ENCODE assay signal across 25 cellular contexts in the genomic region with DNA sequence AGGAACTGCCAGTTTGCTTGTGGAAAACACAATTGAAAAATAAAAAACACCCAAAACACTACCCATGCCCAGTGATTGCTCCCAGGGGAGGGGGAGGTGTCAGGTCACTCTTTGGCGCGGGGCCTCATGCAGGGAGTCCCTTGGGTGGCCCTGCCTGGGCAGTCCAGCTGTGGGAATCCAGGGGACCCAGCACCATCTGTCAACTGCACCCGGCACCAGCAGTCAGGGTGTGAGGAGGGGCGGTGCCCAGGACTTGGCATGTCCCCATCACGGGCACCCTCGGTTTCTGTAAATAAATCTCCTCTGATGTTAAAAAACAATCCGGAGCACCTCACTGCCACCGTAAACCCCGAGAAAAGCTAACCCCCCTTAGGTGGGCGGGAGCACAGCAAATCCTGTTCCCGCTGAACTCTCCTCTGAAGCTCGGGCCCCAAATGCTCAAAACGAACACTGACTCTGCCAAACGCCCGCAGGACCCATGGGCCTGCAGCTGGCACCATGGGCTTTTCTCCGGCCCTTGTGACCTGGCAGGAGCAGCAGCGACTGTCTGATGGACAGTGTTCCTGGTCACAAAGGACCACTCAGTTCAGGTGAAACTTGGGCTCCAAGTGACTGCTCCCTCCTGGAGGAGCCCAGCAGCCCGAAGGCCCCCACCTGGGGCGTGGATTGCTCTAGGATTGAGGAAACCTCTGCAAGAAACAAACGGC. TPM values are rescaled to one million over a fixed set of nuclear protein-coding genes. Genes with fewer than 3 reads are reported as not detected.
DNase-seq lines count a peak whose midpoint lies in the region; ATAC-seq, FAIRE-seq and TF ChIP-seq lines count a peak whose summit lies in the region.
"Had no signal": no experiment of that assay in that cellular context is flagged by ENCODE, and none has a peak within 500 bp of the region (broad histone marks: within the 10 kb centered on the region; RNA-seq: fewer than 3 reads in every experiment).

No MANE protein-coding gene starts in this region.

- CTCF ChIA-PET in A549 (lab: Yijun Ruan, JAX) = no interaction called here

- peak overlapping the region; percentile 12 for H2AK5ac ChIP-seq in neuronal stem cell (ENCODE audit: low read depth, low read length)

- H3K9ac ChIP-seq in kidney (ENCODE audit: low read length in 2 of 2) = no peak overlapping the region
- H3K9ac ChIP-seq in neuronal stem cell (ENCODE audit: low read depth, low read length, poor library complexity) = no peak overlapping the region
- H3K9ac ChIP-seq: GM23248 had no signal

- no peak overlapping the region for H3K14ac ChIP-seq in neuronal stem cell (ENCODE audit: low read length)

- peak in 1 of 2 experiments; percentile 15; a peak in 2 of 6 replicates for ATAC-seq in A549

- no peak for TF ChIP-seq RAD21 in A549 (conservative IDR thresholded peaks at IDR 0.05 in 1 of 2, IDR thresholded peaks at IDR 0.05 in 1 of 2)

- H3K9me3 ChIP-seq in A549 (no peaks in the 10 kb centered on the region), kidney (ENCODE audit: control insufficient read depth in 1 of 2, low read length in 2 of 2) (no peaks in the 10 kb centered on the region), neuronal stem cell (replicated peaks in 1 of 2; ENCODE audit: control insufficient read depth in 2 of 2, insufficient read depth in 1 of 2, low read depth in 1 of 2, low read length in 2 of 2) (peaks cover 0 to 9% of the 10 kb centered on the region in 2 donors), WERI-Rb-1 (ENCODE audit: severe bottlenecking) (no peaks in the 10 kb centered on the region)
- H3K9me3 ChIP-seq: BE2C, Caco-2 had no signal

- H3K36me3 ChIP-seq in H7 (replicated peaks; ENCODE audit: control insufficient read depth, insufficient read depth, low read length) = no peaks in the 10 kb centered on the region
- no peaks in the 10 kb centered on the region for H3K36me3 ChIP-seq in kidney (ENCODE audit: control insufficient read depth in 1 of 2, insufficient read depth in 2 of 2, low read length in 2 of 2)
- H3K36me3 ChIP-seq in neuronal stem cell (replicated peaks in 1 of 2; ENCODE audit: control insufficient read depth in 2 of 2, insufficient read depth in 2 of 2, low read length in 2 of 2) = no peaks in the 10 kb centered on the region
- H3K36me3 ChIP-seq in WERI-Rb-1 = no peaks in the 10 kb centered on the region
- H3K36me3 ChIP-seq: BE2C had no signal

- TF ChIP-seq POLR2A in A549 (IDR thresholded peaks at IDR 0.05; ENCODE audit: low read length) = no peak

- H3K23ac ChIP-seq in neuronal stem cell (ENCODE audit: low read depth, low read length, poor library complexity) = no peak overlapping the region

- DNase-seq in A549 (ENCODE audit: low read depth in 1 of 2, low spot score in 1 of 2) (no peak), H7 (peak; percentile 45), kidney (peak; percentile 54), neuronal stem cell (ENCODE audit: low spot score) (no peak), HK-2 (ENCODE audit: unreplicated experiment) (no peak), mesenteric fat pad (ENCODE audit: low spot score) (no peak), WERI-Rb-1 (no peak), coronary artery (ENCODE audit: low spot score) (no peak)
- DNase-seq: ACHN; BE2C; C1 segment of cervical spinal cord; Caco-2; CD4-positive, alpha-beta T cell; DMS153; DMS79; GDM1; GM23248; HCEC 1CT; IMR-90 had no signal

- POLR2A ChIA-PET in A549 (lab: Yijun Ruan, JAX) = no interaction called here

- H3K4me2 ChIP-seq in A549 (no peak overlapping the region), neuronal stem cell (ENCODE audit: insufficient read depth, low read length, poor library complexity, severe bottlenecking) (no peak overlapping the region)

- no peak overlapping the region for H3K18ac ChIP-seq in neuronal stem cell (ENCODE audit: low read length)

- H3K79me1 ChIP-seq in neuronal stem cell (ENCODE audit: low read depth, low read length) = no peaks in the 10 kb centered on the region

- H2BK120ac ChIP-seq in neuronal stem cell (ENCODE audit: low read depth, low read length) = no peak overlapping the region

- H3K4ac ChIP-seq in neuronal stem cell (ENCODE audit: low read length) = no peak overlapping the region

- H3K27me3 ChIP-seq in H7 (ENCODE audit: control insufficient read depth, insufficient read depth, low read length) = peaks cover 9% of the 10 kb centered on the region
- peaks cover 0 to 72% (median 5%) of the 10 kb centered on the region in 3 experiments for H3K27me3 ChIP-seq in neuronal stem cell (ENCODE audit: control insufficient read depth in 3 of 3, insufficient read depth in 3 of 3, low read depth in 1 of 3, low read length in 3 of 3)
- H3K27me3 ChIP-seq in WERI-Rb-1 (ENCODE audit: insufficient read depth, low read depth, severe bottlenecking) = peaks cover 98% of the 10 kb centered on the region

- H3K4me1 ChIP-seq in A549 (no peaks in the 10 kb centered on the region), kidney (ENCODE audit: control insufficient read depth in 1 of 2, insufficient read depth in 1 of 2, low read depth in 1 of 2, low read length in 2 of 2) (no peaks in the 10 kb centered on the region), neuronal stem cell (ENCODE audit: control insufficient read depth in 2 of 2, insufficient read depth in 1 of 2, low read depth in 1 of 2, low read length in 2 of 2) (no peaks in the 10 kb centered on the region)
- H3K4me1 ChIP-seq: BE2C, Caco-2 had no signal

- TF ChIP-seq EP300 in A549 (IDR thresholded peaks at IDR 0.05) = no peak

- TF ChIP-seq CTCF in A549 (IDR thresholded peaks at IDR 0.05) (no peak), kidney (IDR thresholded peaks at IDR 0.05; ENCODE audit: borderline replicate concordance, extremely low read depth, insufficient read depth) (no peak), WERI-Rb-1 (IDR thresholded peaks at IDR 0.05; ENCODE audit: low read depth, low read length) (no peak), coronary artery (IDR thresholded peaks at IDR 0.05) (no peak)

- H4K8ac ChIP-seq in neuronal stem cell (ENCODE audit: low read depth, low read length) = no peak overlapping the region

- H2BK5ac ChIP-seq in neuronal stem cell (ENCODE audit: low read length) = no peak overlapping the region

- no peak overlapping the region for H2BK15ac ChIP-seq in neuronal stem cell (ENCODE audit: low read length)

- H4K91ac ChIP-seq in neuronal stem cell (ENCODE audit: low read depth, low read length, poor library complexity) = no peak overlapping the region

- intact Hi-C loops in kidney (cut with DNase I) = no loop called here

- H3K27ac ChIP-seq in A549 = no peak overlapping the region
- H3K27ac ChIP-seq in kidney (ENCODE audit: low read depth in 2 of 2, low read length in 2 of 2) = no peak overlapping the region
- no peak overlapping the region for H3K27ac ChIP-seq in neuronal stem cell (replicated peaks; ENCODE audit: low read length)
- H3K27ac ChIP-seq in WERI-Rb-1 = no peak overlapping the region
- no peak overlapping the region for H3K27ac ChIP-seq in coronary artery
- H3K27ac ChIP-seq: GM23248, HL-60 had no signal

- no peak overlapping the region for H3K4me3 ChIP-seq in A549
- H3K4me3 ChIP-seq in H7 (ENCODE audit: insufficient read depth, low read depth, low read length) = no peak overlapping the region
- no peak overlapping the region for H3K4me3 ChIP-seq in kidney (ENCODE audit: low read length in 2 of 2)
- no peak overlapping the region for H3K4me3 ChIP-seq in neuronal stem cell (ENCODE audit: low read length in 2 of 2)
- H3K4me3 ChIP-seq in WERI-Rb-1 (ENCODE audit: low read depth, low read length) = no peak overlapping the region
- H3K4me3 ChIP-seq in coronary artery = no peak overlapping the region
- H3K4me3 ChIP-seq: GM23248 had no signal

- no peak overlapping the region for H2AFZ ChIP-seq in neuronal stem cell (ENCODE audit: low read length)
- H2AFZ ChIP-seq: GM23248 had no signal

- FAIRE-seq in A549 (lab: Jason Lieb, UNC) (no peak), kidney (lab: Jason Lieb, UNC) (no peak)
- FAIRE-seq: D721Med, GM12892, GM18507 had no signal

- H2BK12ac ChIP-seq in neuronal stem cell (ENCODE audit: low read length) = no peak overlapping the region

- 30% methylated on average over 19 of the region's 20 CpGs for WGBS in A549 (ENCODE audit: missing lambda C conversion rate)
- no CpG with 5 or more reads among the region's 20 CpGs for WGBS in neuronal stem cell (ENCODE audit: extremely low coverage in 2 of 2, insufficient read length in 2 of 2, insufficient replicate concordance in 1 of 2), 2 donors

TF ChIP-seq in A549, 52 proteins besides CTCF, POLR2A, EP300 and RAD21:
- TF ChIP-seq CBX8 (IDR thresholded peaks at IDR 0.05) (0 out of 2 replicates have a peak, but pooled peaks have one; percentile 49), GATA3 (IDR thresholded peaks at IDR 0.05; ENCODE audit: borderline replicate concordance) (no peak), HOXB13 (CRISPR knock-in tag; IDR thresholded peaks at IDR 0.05; ENCODE audit: low read depth) (no peak), HDAC2 (IDR thresholded peaks at IDR 0.05) (no peak), CBX2 (IDR thresholded peaks at IDR 0.05; ENCODE audit: borderline replicate concordance, low read depth) (no peak)
TF ChIP-seq in A549: peak in this region for 1.

RNA-seq across cellular contexts. Expression of gene EN2, which starts 18.5 kb away (rescaled TPM):
- 0.33 and 0.53 TPM in 2 replicates for polyA plus RNA-seq in A549 (2011; rRNA removed)
- 0.61 and 0.76 TPM in 2 replicates for polyA plus RNA-seq in A549 (2012; cell fraction: cytosol; rRNA removed)
- polyA plus RNA-seq in A549 (2012; cell fraction: nucleus; rRNA removed) = 0.44 and 0.52 TPM in 2 replicates
- polyA plus RNA-seq in A549 (2017; fragmentation: RNase III; extraction: RNeasy Plus Mini Kit Qiagen cat#74134 plus additional on column Dnase treatment) = 0.51 to 0.62 TPM (median 0.54 TPM) in 3 replicates
- 0.21 and 0.63 TPM in 2 replicates for polyA minus RNA-seq in A549 (2011; rRNA and poly(A)+ RNA removed)
- 0.04 TPM in 1 of 2 replicates, not detected in the other for total RNA-seq in H7 (2014; rRNA removed; shearing (Covaris generic))
- 0.13 TPM for total RNA-seq in kidney
- polyA plus RNA-seq in kidney (ENCODE audit: insufficient read depth, low read depth, low replicate concordance) = not detected
- not detected for polyA plus RNA-seq in neuronal stem cell (2013, experiment 1 of 2)
- not detected for polyA plus RNA-seq in neuronal stem cell (2013, experiment 2 of 2)
- 0.22 TPM for total RNA-seq in mesenteric fat pad
- total RNA-seq: A172; CD4-positive, alpha-beta T cell; GM23248; HT1080; IMR-90 had no signal
- polyA plus RNA-seq: GM23248, IMR-90 had no signal

Comparison
In these comparisons a context has a peak if more than half of its experiments do, and no peak if none do; other contexts are left out.
1. DNase-seq: peak in H7 (single experiment) and kidney (single experiment); none in A549 (0 of 2), neuronal stem cell (single experiment), HK-2 (single experiment), mesenteric fat pad (single experiment), WERI-Rb-1 (single experiment) and coronary artery (single experiment).